In genomic region chr10:19929466-19930140, GRCh38 we compare ENCODE assay signal across 14 cellular contexts.
DNase-seq lines count a peak whose midpoint lies in the region; ATAC-seq, FAIRE-seq and TF ChIP-seq lines count a peak whose summit lies in the region.
"Had no signal": no experiment of that assay in that cellular context is flagged by ENCODE, and none has a peak within 500 bp of the region (broad histone marks: within the 10 kb centered on the region; RNA-seq: fewer than 3 reads in every experiment).

No MANE protein-coding gene starts in this region.

- no peaks in the 10 kb centered on the region for H3K9me3 ChIP-seq in breast epithelium
- H3K9me3 ChIP-seq in kidney (ENCODE audit: control insufficient read depth in 1 of 2, low read length in 2 of 2) = no peaks in the 10 kb centered on the region
- no peaks in the 10 kb centered on the region for H3K9me3 ChIP-seq in SJCRH30 (replicated peaks)
- H3K9me3 ChIP-seq: upper lobe of right lung had no signal

- H3K27ac ChIP-seq in breast epithelium (peak overlapping the region; percentile 52 to 71), kidney (ENCODE audit: low read depth in 2 of 2, low read length in 2 of 2) (no peak overlapping the region), skin epidermis (peak overlapping the region in 12 of 21 experiments; percentile 2 to 72 (median 55)), SJCRH30 (no peak overlapping the region)
- H3K27ac ChIP-seq: upper lobe of right lung had no signal

- no peak for ATAC-seq in HG03565 (IDR thresholded peaks at IDR 0.05; ENCODE audit: unreplicated experiment)
- ATAC-seq in GM21528 (IDR thresholded peaks at IDR 0.05; ENCODE audit: low FRiP score, unreplicated experiment) = no peak
- ATAC-seq: upper lobe of right lung had no signal

- no peaks in the 10 kb centered on the region for H3K27me3 ChIP-seq in breast epithelium
- H3K27me3 ChIP-seq in SJCRH30 = no peaks in the 10 kb centered on the region
- H3K27me3 ChIP-seq: upper lobe of right lung had no signal

- DNase-seq in H4 (ENCODE audit: low spot score) (peak; percentile 24), breast epithelium (ENCODE audit: low spot score in 2 of 2) (no peak), kidney (no peak), UCSD-AML1 (lab: John Stamatoyannopoulos, UW; ENCODE audit: unreplicated experiment) (no peak), SJCRH30 (no peak)
- DNase-seq: activated CD4-positive, alpha-beta memory T cell treated with anti-CD3 and anti-CD28 coated beads, Interleukin-2, amount 10 ng/mL, durations not matched to agents 7 days and 5 days; immature natural killer cell; NCI-H2107; stimulated activated CD4-positive, alpha-beta T cell treated with anti-CD3 and anti-CD28 coated beads, Interleukin-15, amount 100 ng/mL, for 24 hours; upper lobe of right lung had no signal

- peaks cover 0 to 7% of the 10 kb centered on the region in 2 donors for H3K4me1 ChIP-seq in breast epithelium
- H3K4me1 ChIP-seq in kidney (ENCODE audit: control insufficient read depth in 1 of 2, insufficient read depth in 1 of 2, low read depth in 1 of 2, low read length in 2 of 2) = peaks cover 7% of the 10 kb centered on the region in 2 donors
- peaks cover 17% of the 10 kb centered on the region for H3K4me1 ChIP-seq in SJCRH30

- no peak for TF ChIP-seq CTCF in breast epithelium (IDR thresholded peaks at IDR 0.05)
- TF ChIP-seq CTCF in kidney (IDR thresholded peaks at IDR 0.05; ENCODE audit: borderline replicate concordance, extremely low read depth, insufficient read depth) = no peak

- peak; percentile 41 for FAIRE-seq in kidney (lab: Jason Lieb, UNC)
- FAIRE-seq: H1 had no signal

- H3K36me3 ChIP-seq in breast epithelium = no peaks in the 10 kb centered on the region
- H3K36me3 ChIP-seq in kidney (ENCODE audit: control insufficient read depth in 1 of 2, insufficient read depth in 2 of 2, low read length in 2 of 2) = no peaks in the 10 kb centered on the region
- H3K36me3 ChIP-seq in SJCRH30 = no peaks in the 10 kb centered on the region
- H3K36me3 ChIP-seq: upper lobe of right lung had no signal

- no peak overlapping the region for H3K9ac ChIP-seq in kidney (ENCODE audit: low read length in 2 of 2)

- no peak for TF ChIP-seq POLR2A in breast epithelium (IDR thresholded peaks at IDR 0.05)

- H3K4me3 ChIP-seq in breast epithelium (no peak overlapping the region), kidney (ENCODE audit: low read length in 2 of 2) (no peak overlapping the region), skin epidermis (no peak overlapping the region), SJCRH30 (no peak overlapping the region)
- H3K4me3 ChIP-seq: upper lobe of right lung had no signal

- intact Hi-C loops in breast epithelium (cut with DNase I; ENCODE audit: low total_unique reads) (no loop called here), kidney (cut with DNase I) (no loop called here)

Comparison
In these comparisons a context has a peak if more than half of its experiments do, and no peak if none do; other contexts are left out.
1. H3K27ac ChIP-seq: peak in breast epithelium (2 of 2) and skin epidermis (12 of 21); none in kidney (0 of 2) and SJCRH30 (single experiment).